In the genomic region with DNA sequence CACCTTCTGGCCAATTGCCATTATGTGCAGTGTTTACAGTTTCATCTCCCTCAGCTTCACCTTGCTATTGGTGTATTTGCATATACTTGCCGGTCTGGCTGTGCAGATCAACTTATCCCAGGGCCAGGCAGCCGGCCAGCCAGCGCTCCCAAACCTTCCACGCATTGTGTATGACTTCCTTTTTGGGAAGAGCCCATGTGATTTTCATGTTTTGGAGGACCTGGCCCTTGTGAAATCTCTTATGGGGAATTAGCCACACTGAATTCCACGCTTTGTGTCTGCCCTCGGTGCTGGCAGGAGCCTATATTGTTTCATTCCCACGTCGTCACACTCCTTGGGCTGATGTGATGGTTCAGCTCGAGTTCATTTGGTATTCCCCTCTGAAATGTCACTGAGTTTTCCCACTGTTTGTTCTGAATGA, we compare ENCODE assay signal across 13 cellular contexts. TPM values are rescaled to one million over a fixed set of nuclear protein-coding genes. Genes with fewer than 3 reads are reported as not detected.
A peak's percentile ranks its signal among the peaks of the same experiment; 100 is the strongest.
DNase-seq lines count a peak whose midpoint lies in the region; ATAC-seq and TF ChIP-seq lines count a peak whose summit lies in the region.
"Had no signal": no experiment of that assay in that cellular context is flagged by ENCODE, and none has a peak within 500 bp of the region (broad histone marks: within the 10 kb centered on the region; RNA-seq: fewer than 3 reads in every experiment).

No MANE protein-coding gene starts in this region.

- H3K27ac ChIP-seq in endodermal cell (ENCODE audit: low read depth, low read length) (peak overlapping the region; percentile 89), left lung (peak overlapping the region in 1 of 2 donors; percentile 43)

- DNase-seq in NCI-H526 treated with DMSO at 0.1 percent for 48 hours (lab: John Stamatoyannopoulos, UW) = peak; percentile 20
- no peak for DNase-seq in endodermal cell
- DNase-seq in left lung = peak in 1 of 2 donors; percentile 42
- no peak for DNase-seq in sciatic nerve (ENCODE audit: low spot score)
- no peak for DNase-seq in GM03348 (ENCODE audit: low spot score)
- no peak for DNase-seq in activated CD8-positive, alpha-beta memory T cell treated with anti-CD3 and anti-CD28 coated beads for 24 hours
- DNase-seq: activated T-cell treated with anti-CD3 and anti-CD28 coated beads for 4 hours, amniotic stem cell, DND-41, NCI-H748 treated with DMSO at 0.1 percent for 48 hours, SIG-M5 had no signal

- H3K27me3 ChIP-seq in endodermal cell (ENCODE audit: control insufficient read depth, insufficient read depth, low read length, poor library complexity, severe bottlenecking) = peaks cover 28% of the 10 kb centered on the region
- H3K27me3 ChIP-seq in left lung = peaks cover 0 to 18% of the 10 kb centered on the region in 2 donors

- H3K27ac Mint-ChIP-seq in endodermal cell = no peak overlapping the region

- no peak overlapping the region for H3K4me3 Mint-ChIP-seq in endodermal cell

- H3K36me3 ChIP-seq in endodermal cell (ENCODE audit: control insufficient read depth, insufficient read depth, low read length) (no peaks in the 10 kb centered on the region), left lung (no peaks in the 10 kb centered on the region)

- ATAC-seq in left lung (peak; percentile 62), sciatic nerve (peak; percentile 29), HG02623 (IDR thresholded peaks at IDR 0.05; ENCODE audit: unreplicated experiment) (no peak)
- ATAC-seq in activated CD4-positive, CD25-positive, alpha-beta regulatory T cell treated with anti-CD3 and anti-CD28 coated beads, Interleukin-2, amount 50 U/mL, for 24 hours = no peak

- no peak overlapping the region for H3K9ac ChIP-seq in endodermal cell (ENCODE audit: extremely low read depth, low read length, poor library complexity, severe bottlenecking)

- intact Hi-C loops in left lung (cut with DNase I) (no loop called here), sciatic nerve (cut with DNase I) (no loop called here)

- H3K9me3 Mint-ChIP-seq in endodermal cell = no peaks in the 10 kb centered on the region

- no peaks in the 10 kb centered on the region for H3K9me3 ChIP-seq in endodermal cell (ENCODE audit: control insufficient read depth, low read length)
- H3K9me3 ChIP-seq in left lung = no peaks in the 10 kb centered on the region

- no peaks in the 10 kb centered on the region for H3K36me3 Mint-ChIP-seq in endodermal cell (ENCODE audit: low read depth)

- peaks cover 29% of the 10 kb centered on the region for H3K27me3 Mint-ChIP-seq in endodermal cell (ENCODE audit: insufficient read depth)

- H3K4me1 Mint-ChIP-seq in endodermal cell = no peaks in the 10 kb centered on the region

- H3K4me3 ChIP-seq in endodermal cell (ENCODE audit: low read length) = no peak overlapping the region
- no peak overlapping the region for H3K4me3 ChIP-seq in left lung

- 88 to 95% methylated on average over 5 to 9 of the region's 9 CpGs for WGBS in endodermal cell (ENCODE audit: insufficient coverage in 1 of 2, insufficient read length in 1 of 2), 2 experiments

- TF ChIP-seq CTCF in endodermal cell (conservative IDR thresholded peaks at IDR 0.05) (no peak), left lung (IDR thresholded peaks at IDR 0.05) (no peak)

- peaks cover 4% of the 10 kb centered on the region for H3K4me1 ChIP-seq in endodermal cell (ENCODE audit: control insufficient read depth, insufficient read depth, low read length)
- peaks cover 5 to 6% of the 10 kb centered on the region in 2 donors for H3K4me1 ChIP-seq in left lung

RNA-seq across cellular contexts. Expression of gene PDLIM3, which starts 6.0 kb away (rescaled TPM):
- total RNA-seq in endodermal cell (10 to 100 TPM in 1 of 2 donors, 1 to 10 TPM in 1; 4.3 to 11.0 TPM), left lung (10 to 100 TPM; 33.6 to 43.1 TPM), sciatic nerve (9.8 TPM)
- 13.9 TPM for polyA plus RNA-seq in endodermal cell (2013, experiment 1 of 2)
- polyA plus RNA-seq in endodermal cell (2013, experiment 2 of 2) = 15.6 TPM

Comparison
In these comparisons a context has a peak if more than half of its experiments do, and no peak if none do; other contexts are left out.
1. ATAC-seq: peak in left lung (single experiment) and sciatic nerve (single experiment); none in activated CD4-positive, CD25-positive, alpha-beta regulatory T cell treated with anti-CD3 and anti-CD28 coated beads, Interleukin-2, amount 50 U/mL, for 24 hours (0 of 2) and HG02623 (single experiment).